14 cellular contexts compared by ENCODE assay signal in the genomic region with DNA sequence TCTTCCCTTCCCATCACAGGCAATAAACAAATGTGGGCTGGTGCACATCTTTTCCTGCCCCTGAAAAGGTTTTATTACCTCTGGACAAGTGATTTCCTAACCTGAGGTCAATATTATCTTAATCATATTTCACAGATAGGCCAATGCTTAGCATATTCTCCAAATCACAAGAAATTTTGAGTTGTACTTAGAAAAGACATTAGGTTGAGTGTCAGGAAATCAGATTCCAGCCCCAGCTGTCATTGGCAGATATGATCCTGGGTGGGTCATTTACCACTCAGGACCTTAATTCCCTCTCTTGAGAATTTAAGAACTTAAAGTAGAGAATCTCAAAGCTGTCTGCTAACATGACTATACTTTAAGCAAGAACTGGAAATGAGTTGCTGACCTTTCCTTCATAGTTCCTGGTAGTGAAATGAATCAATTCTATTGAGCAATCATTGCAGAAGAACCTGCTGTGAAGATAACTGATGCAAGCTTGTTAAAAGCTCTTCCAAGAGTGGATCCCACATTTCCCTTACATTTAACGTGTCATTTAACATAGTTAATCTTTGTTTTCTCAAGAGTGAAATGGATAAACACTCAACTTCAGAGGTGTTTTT. TPM values are rescaled to one million over a fixed set of nuclear protein-coding genes. Genes with fewer than 3 reads are reported as not detected.
DNase-seq lines count a peak whose midpoint lies in the region; ATAC-seq and TF ChIP-seq lines count a peak whose summit lies in the region.
"Had no signal": no experiment of that assay in that cellular context is flagged by ENCODE, and none has a peak within 500 bp of the region (broad histone marks: within the 10 kb centered on the region; RNA-seq: fewer than 3 reads in every experiment).

No MANE protein-coding gene starts in this region.

- no peaks in the 10 kb centered on the region for H3K9me3 ChIP-seq in tibial artery
- H3K9me3 ChIP-seq: BE2C had no signal

- H3K36me3 Mint-ChIP-seq in activated T-cell treated with anti-CD3 and anti-CD28 coated beads, Interleukin-2, amount 50 U/mL, for 24 hours (ENCODE audit: low read depth), result no peaks in the 10 kb centered on the region
- no peaks in the 10 kb centered on the region for H3K36me3 Mint-ChIP-seq in stimulated activated naive CD8-positive, alpha-beta T cell treated with anti-CD3 and anti-CD28 coated beads, Interleukin-15, Interleukin-2, amounts not matched to agents 100 ng/mL and 50 ng/mL, for 24 hours (ENCODE audit: low read depth)
- H3K36me3 Mint-ChIP-seq: activated naive CD4-positive, alpha-beta T cell treated with anti-CD3 and anti-CD28 coated beads, Interleukin-2, amount 50 U/mL, for 24 hours; WTC11 had no signal

- no peak for DNase-seq in activated T-cell treated with anti-CD3 and anti-CD28 coated beads, Interleukin-2, amount 50 U/mL, for 24 hours
- no peak for DNase-seq in activated T-cell treated with anti-CD3 and anti-CD28 coated beads, Interleukin-2, amount 50 U/mL, for 1 hour
- DNase-seq in NCI-H460 (ENCODE audit: extremely low read depth, low read depth) (peak; percentile 50), tibial artery (no peak), NCI-H2107 (lab: John Stamatoyannopoulos, UW) (no peak)
- DNase-seq: BE2C; effector memory CD4-positive, alpha-beta T cell; NCI-H187 treated with DMSO at 0.1 percent for 48 hours had no signal

- H3K27ac ChIP-seq in tibial artery, result no peak overlapping the region
- H3K27ac ChIP-seq: RWPE1 had no signal

- H3K4me1 Mint-ChIP-seq in activated T-cell treated with anti-CD3 and anti-CD28 coated beads, Interleukin-2, amount 50 U/mL, for 24 hours (ENCODE audit: low read depth), result peaks cover 37% of the 10 kb centered on the region
- peaks cover 51% of the 10 kb centered on the region for H3K4me1 Mint-ChIP-seq in stimulated activated naive CD8-positive, alpha-beta T cell treated with anti-CD3 and anti-CD28 coated beads, Interleukin-15, Interleukin-2, amounts not matched to agents 100 ng/mL and 50 ng/mL, for 24 hours (ENCODE audit: low read depth)
- H3K4me1 Mint-ChIP-seq: WTC11 had no signal

- H3K9me3 Mint-ChIP-seq in activated T-cell treated with anti-CD3 and anti-CD28 coated beads, Interleukin-2, amount 50 U/mL, for 24 hours, result no peaks in the 10 kb centered on the region
- H3K9me3 Mint-ChIP-seq in stimulated activated naive CD8-positive, alpha-beta T cell treated with anti-CD3 and anti-CD28 coated beads, Interleukin-15, Interleukin-2, amounts not matched to agents 100 ng/mL and 50 ng/mL, for 24 hours, result no peaks in the 10 kb centered on the region
- H3K9me3 Mint-ChIP-seq: activated naive CD4-positive, alpha-beta T cell treated with anti-CD3 and anti-CD28 coated beads, Interleukin-2, amount 50 U/mL, for 24 hours; WTC11 had no signal

- intact Hi-C loops in tibial artery (cut with DNase I; ENCODE audit: low total_unique reads), result no loop called here

- no peak for TF ChIP-seq CTCF in tibial artery (IDR thresholded peaks at IDR 0.05)

- H3K4me3 Mint-ChIP-seq in activated T-cell treated with anti-CD3 and anti-CD28 coated beads, Interleukin-2, amount 50 U/mL, for 24 hours, result no peak overlapping the region
- H3K4me3 Mint-ChIP-seq in stimulated activated naive CD8-positive, alpha-beta T cell treated with anti-CD3 and anti-CD28 coated beads, Interleukin-15, Interleukin-2, amounts not matched to agents 100 ng/mL and 50 ng/mL, for 24 hours, result no peak overlapping the region
- H3K4me3 Mint-ChIP-seq: activated naive CD4-positive, alpha-beta T cell treated with anti-CD3 and anti-CD28 coated beads, Interleukin-2, amount 50 U/mL, for 24 hours; WTC11 had no signal

- H3K27me3 Mint-ChIP-seq in activated T-cell treated with anti-CD3 and anti-CD28 coated beads, Interleukin-2, amount 50 U/mL, for 24 hours, result peaks cover 4% of the 10 kb centered on the region
- H3K27me3 Mint-ChIP-seq in stimulated activated naive CD8-positive, alpha-beta T cell treated with anti-CD3 and anti-CD28 coated beads, Interleukin-15, Interleukin-2, amounts not matched to agents 100 ng/mL and 50 ng/mL, for 24 hours, result peaks cover 5% of the 10 kb centered on the region
- H3K27me3 Mint-ChIP-seq: activated naive CD4-positive, alpha-beta T cell treated with anti-CD3 and anti-CD28 coated beads, Interleukin-2, amount 50 U/mL, for 24 hours had no signal

- no peaks in the 10 kb centered on the region for H3K36me3 ChIP-seq in tibial artery
- H3K36me3 ChIP-seq: BE2C had no signal

- no peak overlapping the region for H3K4me3 ChIP-seq in tibial artery

- no peaks in the 10 kb centered on the region for H3K27me3 ChIP-seq in tibial artery

- no peaks in the 10 kb centered on the region for H3K4me1 ChIP-seq in tibial artery
- H3K4me1 ChIP-seq: BE2C had no signal

- peak; percentile 80 for ATAC-seq in esophagus mucosa
- ATAC-seq in GM21423 (IDR thresholded peaks at IDR 0.05; ENCODE audit: unreplicated experiment), result no peak
- ATAC-seq: WTC11 had no signal

- H3K27ac Mint-ChIP-seq in activated T-cell treated with anti-CD3 and anti-CD28 coated beads, Interleukin-2, amount 50 U/mL, for 24 hours, result peak overlapping the region; percentile 72
- H3K27ac Mint-ChIP-seq in stimulated activated naive CD8-positive, alpha-beta T cell treated with anti-CD3 and anti-CD28 coated beads, Interleukin-15, Interleukin-2, amounts not matched to agents 100 ng/mL and 50 ng/mL, for 24 hours, result peak overlapping the region; percentile 16
- H3K27ac Mint-ChIP-seq: activated naive CD4-positive, alpha-beta T cell treated with anti-CD3 and anti-CD28 coated beads, Interleukin-2, amount 50 U/mL, for 24 hours; WTC11 had no signal

RNA-seq across cellular contexts. Expression of gene CR2, which starts 46.4 kb away (rescaled TPM):
- total RNA-seq in NCI-H460 (2014; rRNA removed; shearing (Covaris generic)), result 0.17 TPM in 1 of 2 replicates, not detected in the other
- polyA plus RNA-seq in NCI-H460 (2014; cell fraction: nucleus; rRNA removed), result not detected in 2 replicates
- 1.7 TPM for total RNA-seq in esophagus mucosa
